22 cellular contexts compared by ENCODE assay signal in genomic region chr2:69416147-69416546, GRCh38. TPM values are rescaled to one million over a fixed set of nuclear protein-coding genes. Genes with fewer than 3 reads are reported as not detected.
A peak's percentile ranks its signal among the peaks of the same experiment; 100 is the strongest.
DNase-seq lines count a peak whose midpoint lies in the region; ATAC-seq, FAIRE-seq and TF ChIP-seq lines count a peak whose summit lies in the region.
"Had no signal": no experiment of that assay in that cellular context is flagged by ENCODE, and none has a peak within 500 bp of the region (broad histone marks: within the 10 kb centered on the region; RNA-seq: fewer than 3 reads in every experiment).

No MANE protein-coding gene starts in this region.

- H3K9me3 ChIP-seq in pancreas, result no peaks in the 10 kb centered on the region
- no peaks in the 10 kb centered on the region for H3K9me3 ChIP-seq in HepG2 (ENCODE audit: low read length)
- H3K9me3 ChIP-seq in A673 (ENCODE audit: low read depth, low read length, poor library complexity, severe bottlenecking), result no peaks in the 10 kb centered on the region
- H3K9me3 ChIP-seq: A549, HAP-1 had no signal

- no peaks in the 10 kb centered on the region for H3K27me3 Mint-ChIP-seq in glutamatergic neuron (ENCODE audit: unreplicated experiment)
- H3K27me3 Mint-ChIP-seq: CD4-positive, alpha-beta memory T cell had no signal

- DNase-seq in pancreas, result no peak
- no peak for DNase-seq in glutamatergic neuron
- DNase-seq in HepG2 (ENCODE audit: low spot score), result no peak
- no peak for DNase-seq in A673 (ENCODE audit: low spot score)
- DNase-seq: C1 segment of cervical spinal cord; Calu3; CD4-positive, alpha-beta memory T cell; COR-L47; DND-41; GDM1; GOT3; HFFc6 had no signal

- no peaks in the 10 kb centered on the region for H3K4me1 ChIP-seq in pancreas
- H3K4me1 ChIP-seq in HepG2 (ENCODE audit: insufficient read depth, low read length), result no peaks in the 10 kb centered on the region
- H3K4me1 ChIP-seq in A673 (ENCODE audit: insufficient read depth, low read length, poor library complexity, severe bottlenecking), result no peaks in the 10 kb centered on the region
- H3K4me1 ChIP-seq: A549, HAP-1 had no signal

- 60 to 73% methylated on average over 1 of the region's 1 CpG for WGBS in pancreas, 2 donors
- 31% methylated on average over 1 of the region's 1 CpG for WGBS in HepG2 (ENCODE audit: low lambda C conversion rate)

- H3K79me2 ChIP-seq in HepG2 (ENCODE audit: insufficient read depth, low read length), result no peaks in the 10 kb centered on the region

- intact Hi-C loops in pancreas (cut with DNase I), result no loop called here
- intact Hi-C loops in HepG2 (cut with micrococcal nuclease; ENCODE audit: unreplicated experiment), result no loop called here
- intact Hi-C loops in A673 (cut with micrococcal nuclease; ENCODE audit: unreplicated experiment), result no loop called here

- in situ Hi-C loops in HepG2 (cut with HindIII; ENCODE audit: extremely low pct_ligation_motif_present, low pct_unique_long_range_greater_than_20kb), result no loop called here

- POLR2A ChIA-PET in HepG2 (lab: Yijun Ruan, JAX) (no interaction called here), A673 (lab: Charles Lee; ENCODE audit: low non-redundant PET) (no interaction called here)

- H3K4me3 Mint-ChIP-seq in glutamatergic neuron (ENCODE audit: unreplicated experiment), result no peak overlapping the region
- H3K4me3 Mint-ChIP-seq: CD4-positive, alpha-beta memory T cell; HFFc6 had no signal

- no peak overlapping the region for H2AFZ ChIP-seq in HepG2 (ENCODE audit: low read length)

- FAIRE-seq in A204.1 (lab: Jason Lieb, UNC) (peak; percentile 98), TTC549 (lab: Jason Lieb, UNC) (peak; percentile 97), colon (lab: Jason Lieb, UNC) (peak; percentile 85), pancreas (lab: Jason Lieb, UNC) (peak; percentile 96), HepG2 (lab: Jason Lieb, UNC) (no peak)
- FAIRE-seq: A549, GM12891, GM18507, H54 had no signal

- H3K4me1 Mint-ChIP-seq in glutamatergic neuron (ENCODE audit: low read depth, unreplicated experiment), result no peaks in the 10 kb centered on the region

- H3K9me3 Mint-ChIP-seq in glutamatergic neuron (ENCODE audit: unreplicated experiment), result no peaks in the 10 kb centered on the region
- H3K9me3 Mint-ChIP-seq: CD4-positive, alpha-beta memory T cell; HFFc6 had no signal

- H3K36me3 ChIP-seq in pancreas (peaks cover 2 to 40% (median 3%) of the 10 kb centered on the region in 3 donors), HepG2 (replicated peaks in 1 of 2; ENCODE audit: control insufficient read depth in 1 of 2, insufficient read depth in 2 of 2, low read length in 2 of 2) (peaks cover 12 to 51% of the 10 kb centered on the region in 2 experiments; a peak in 4 of 5 replicates), A673 (ENCODE audit: insufficient read depth, low read length, poor library complexity, severe bottlenecking) (peaks cover 19% of the 10 kb centered on the region)

- TF ChIP-seq RAD21 in HepG2 (CRISPR knock-in tag; IDR thresholded peaks at IDR 0.05), result no peak

- TF ChIP-seq CTCF in pancreas (IDR thresholded peaks at IDR 0.05), result no peak
- no peak for TF ChIP-seq CTCF in glutamatergic neuron (IDR thresholded peaks at IDR 0.05; ENCODE audit: partially characterized antibody, unreplicated experiment)
- no peak for TF ChIP-seq CTCF in HepG2 (CRISPR knock-in tag; IDR thresholded peaks at IDR 0.05)
- TF ChIP-seq CTCF in A673 (conservative IDR thresholded peaks at IDR 0.05; ENCODE audit: low read depth, low read length), result no peak

- H3K27me3 ChIP-seq in pancreas, result no peaks in the 10 kb centered on the region
- H3K27me3 ChIP-seq in HepG2 (ENCODE audit: control insufficient read depth in 1 of 2, insufficient read depth in 2 of 2, low read length in 2 of 2), result no peaks in the 10 kb centered on the region; a peak in 1 of 5 replicates
- H3K27me3 ChIP-seq in A673 (replicated peaks; ENCODE audit: insufficient read depth, low read depth, low read length, poor library complexity), result no peaks in the 10 kb centered on the region

- no peak overlapping the region for H3K4me2 ChIP-seq in HepG2 (ENCODE audit: low read depth, low read length)
- H3K4me2 ChIP-seq: A549 had no signal

- H3K27ac Mint-ChIP-seq in glutamatergic neuron (ENCODE audit: unreplicated experiment), result no peak overlapping the region
- H3K27ac Mint-ChIP-seq: CD4-positive, alpha-beta memory T cell; HFFc6 had no signal

- H4K20me1 ChIP-seq in HepG2 (ENCODE audit: insufficient read depth, low read length), result no peaks in the 10 kb centered on the region

- ATAC-seq in pancreas (no peak), HepG2 (no peak), HG02610 (IDR thresholded peaks at IDR 0.05; ENCODE audit: unreplicated experiment) (no peak)
- ATAC-seq: A549 had no signal

- CTCF ChIA-PET in HepG2 (lab: Yijun Ruan, JAX; ENCODE audit: low intra/inter-chr PET ratio, low total read pairs), result no interaction called here
- CTCF ChIA-PET in A673 (lab: Charles Lee), result no interaction called here

- H3K4me3 ChIP-seq in pancreas (no peak overlapping the region), HepG2 (replicated peaks in 1 of 3; ENCODE audit: insufficient read depth in 1 of 3, low read depth in 2 of 3, low read length in 3 of 3) (no peak overlapping the region), A673 (ENCODE audit: low read depth, low read length, poor library complexity, severe bottlenecking) (no peak overlapping the region)
- H3K4me3 ChIP-seq: A549, HAP-1 had no signal

- no TSS peak for BruUV-seq in HepG2 (replicated peaks; lab: Mats Ljungman, UMichigan)
- BruUV-seq in A673 (replicated peaks; lab: Mats Ljungman, UMichigan), result no TSS peak

- no peak overlapping the region for H3K9ac ChIP-seq in HepG2 (ENCODE audit: insufficient read depth, low read depth, low read length)

- TF ChIP-seq EP300 in HepG2 (IDR thresholded peaks at IDR 0.05; ENCODE audit: low read depth in 2 of 2, low read length in 2 of 2) (no peak), HepG2 (CRISPR knock-in tag; IDR thresholded peaks at IDR 0.05; ENCODE audit: borderline replicate concordance) (no peak)

- no peaks in the 10 kb centered on the region for H3K36me3 Mint-ChIP-seq in glutamatergic neuron (ENCODE audit: unreplicated experiment)

- no peak overlapping the region for H3K27ac ChIP-seq in pancreas
- H3K27ac ChIP-seq in HepG2 (ENCODE audit: extremely low read length, insufficient read depth, low read length), result no peak overlapping the region
- H3K27ac ChIP-seq in A673 (ENCODE audit: low read depth, low read length, poor library complexity, severe bottlenecking), result no peak overlapping the region
- H3K27ac ChIP-seq: 22Rv1, A549 had no signal

- no peak for TF ChIP-seq POLR2A in HepG2 (IDR thresholded peaks at IDR 0.05; ENCODE audit: insufficient read depth in 1 of 2, low read depth in 2 of 2, low read length in 2 of 2)

RNA-seq across cellular contexts. Expression of gene NFU1, which starts 21.1 kb away (rescaled TPM):
- total RNA-seq in pancreas (10 to 100 TPM; 16.0 to 20.4 (median 18.4) TPM), glutamatergic neuron (ENCODE audit: unreplicated experiment) (40.0 TPM), HepG2 (2016; rRNA removed; fragmentation: Illumina TruSeq; extraction: Trizol) (84.0 and 99.6 TPM in 2 replicates), A673 (2021) (54.3 and 65.4 TPM in 2 replicates)
- polyA plus RNA-seq in pancreas (10 to 100 TPM; 32.4 to 40.6 TPM), HepG2 (2011; rRNA removed) (28.1 and 39.1 TPM in 2 replicates)
- total RNA-seq in HepG2 (2016; cell fraction: cytosol; rRNA removed; fragmentation: Illumina TruSeq; extraction: Trizol; ENCODE audit: low read depth), result 88.3 and 93.2 TPM in 2 replicates
- 83.8 and 107 TPM in 2 replicates for total RNA-seq in HepG2 (2016; cell fraction: insoluble cytoplasmic fraction; rRNA removed; fragmentation: Illumina TruSeq; extraction: Trizol)
- 83.6 and 88.7 TPM in 2 replicates for total RNA-seq in HepG2 (2016; cell fraction: membrane; rRNA removed; fragmentation: Illumina TruSeq; extraction: Trizol)
- 35.6 and 35.8 TPM in 2 replicates for total RNA-seq in HepG2 (2016; cell fraction: nucleus; rRNA removed; fragmentation: Illumina TruSeq; extraction: Trizol)
- polyA plus RNA-seq in HepG2 (2011; cell fraction: cytosol; rRNA removed), result 23.1 and 28.7 TPM in 2 replicates
- 6.6 and 7.8 TPM in 2 replicates for polyA plus RNA-seq in HepG2 (2011; cell fraction: nucleus; rRNA removed)
- 58.4 and 80.4 TPM in 2 replicates for polyA plus RNA-seq in HepG2 (2012)
- 79.1 and 96.4 TPM in 2 replicates for polyA plus RNA-seq in HepG2 (2016; cell fraction: cytosol; fragmentation: Illumina TruSeq; extraction: Trizol; ENCODE audit: low read depth)
- polyA plus RNA-seq in HepG2 (2016; cell fraction: insoluble cytoplasmic fraction; fragmentation: Illumina TruSeq; extraction: Trizol; ENCODE audit: low read depth), result 89.4 and 94.3 TPM in 2 replicates
- polyA plus RNA-seq in HepG2 (2016; cell fraction: membrane; fragmentation: Illumina TruSeq; extraction: Trizol; ENCODE audit: low read depth), result 57.3 and 66.6 TPM in 2 replicates
- 42.0 and 48.4 TPM in 2 replicates for polyA plus RNA-seq in HepG2 (2016; cell fraction: nucleus; fragmentation: Illumina TruSeq; extraction: Trizol; ENCODE audit: insufficient read depth, low read depth)
- polyA minus RNA-seq in HepG2 (2011; rRNA and poly(A)+ RNA removed; ENCODE audit: low replicate concordance), result 3.3 and 4.8 TPM in 2 replicates
- polyA minus RNA-seq in HepG2 (2011; cell fraction: cytosol; rRNA and poly(A)+ RNA removed), result 12.6 and 17.8 TPM in 2 replicates
- polyA minus RNA-seq in HepG2 (2011; cell fraction: nucleus; rRNA and poly(A)+ RNA removed), result 11.5 and 12.2 TPM in 2 replicates

RNA-seq across cellular contexts. Expression of gene GFPT1, which starts 29.1 kb away (rescaled TPM):
- total RNA-seq in pancreas, result 10 to 100 TPM; 35.2 to 78.0 (median 47.7) TPM
- polyA plus RNA-seq in pancreas, result 10 to 100 TPM in 1 of 2 donors, 1 to 10 TPM in 1; 7.8 to 14.6 TPM
- total RNA-seq in glutamatergic neuron (ENCODE audit: unreplicated experiment), result 39.3 TPM
- 84.9 and 129 TPM in 2 replicates for total RNA-seq in HepG2 (2016; rRNA removed; fragmentation: Illumina TruSeq; extraction: Trizol)
- total RNA-seq in HepG2 (2016; cell fraction: cytosol; rRNA removed; fragmentation: Illumina TruSeq; extraction: Trizol; ENCODE audit: low read depth), result 43.7 and 46.8 TPM in 2 replicates
- total RNA-seq in HepG2 (2016; cell fraction: insoluble cytoplasmic fraction; rRNA removed; fragmentation: Illumina TruSeq; extraction: Trizol), result 85.1 and 124 TPM in 2 replicates
- 30.0 and 36.5 TPM in 2 replicates for total RNA-seq in HepG2 (2016; cell fraction: membrane; rRNA removed; fragmentation: Illumina TruSeq; extraction: Trizol)
- 48.9 and 54.4 TPM in 2 replicates for total RNA-seq in HepG2 (2016; cell fraction: nucleus; rRNA removed; fragmentation: Illumina TruSeq; extraction: Trizol)
- 19.7 and 24.0 TPM in 2 replicates for polyA plus RNA-seq in HepG2 (2011; rRNA removed)
- 13.6 and 21.7 TPM in 2 replicates for polyA plus RNA-seq in HepG2 (2011; cell fraction: cytosol; rRNA removed)
- polyA plus RNA-seq in HepG2 (2011; cell fraction: nucleus; rRNA removed), result 9.3 and 13.1 TPM in 2 replicates
- polyA plus RNA-seq in HepG2 (2012), result 40.9 and 53.4 TPM in 2 replicates
- polyA plus RNA-seq in HepG2 (2016; cell fraction: cytosol; fragmentation: Illumina TruSeq; extraction: Trizol; ENCODE audit: low read depth), result 1.7 and 2.0 TPM in 2 replicates
- polyA plus RNA-seq in HepG2 (2016; cell fraction: insoluble cytoplasmic fraction; fragmentation: Illumina TruSeq; extraction: Trizol; ENCODE audit: low read depth), result 60.5 and 62.2 TPM in 2 replicates
- polyA plus RNA-seq in HepG2 (2016; cell fraction: membrane; fragmentation: Illumina TruSeq; extraction: Trizol; ENCODE audit: low read depth), result 5.2 and 6.2 TPM in 2 replicates
- polyA plus RNA-seq in HepG2 (2016; cell fraction: nucleus; fragmentation: Illumina TruSeq; extraction: Trizol; ENCODE audit: insufficient read depth, low read depth), result 40.7 and 46.5 TPM in 2 replicates
- 9.1 and 29.8 TPM in 2 replicates for polyA minus RNA-seq in HepG2 (2011; rRNA and poly(A)+ RNA removed; ENCODE audit: low replicate concordance)
- polyA minus RNA-seq in HepG2 (2011; cell fraction: cytosol; rRNA and poly(A)+ RNA removed), result 58.1 and 58.4 TPM in 2 replicates
- 47.1 and 54.0 TPM in 2 replicates for polyA minus RNA-seq in HepG2 (2011; cell fraction: nucleus; rRNA and poly(A)+ RNA removed)
- total RNA-seq in A673 (2021), result 53.0 and 56.9 TPM in 2 replicates
